ENCODE assay signal across 29 cellular contexts in the genomic region with DNA sequence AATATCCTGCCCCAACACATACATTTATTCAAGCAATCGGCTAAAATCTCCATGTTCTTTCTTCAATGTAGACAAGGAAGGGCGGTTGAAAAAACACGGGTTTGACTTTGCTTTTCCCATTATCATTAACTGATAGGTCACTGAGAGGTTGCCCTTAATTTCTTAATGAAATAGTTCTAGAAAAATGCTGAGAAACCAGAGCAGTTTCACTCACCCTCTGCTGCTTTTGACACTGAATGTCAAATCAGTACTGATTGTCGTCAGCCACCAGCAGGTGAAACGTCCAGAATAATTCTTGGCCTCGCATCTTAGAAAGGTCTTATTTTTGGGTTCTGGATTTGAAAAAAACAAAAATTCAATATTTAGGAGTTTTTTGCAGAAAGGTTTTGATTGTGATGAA. TPM values are rescaled to one million over a fixed set of nuclear protein-coding genes. Genes with fewer than 3 reads are reported as not detected.
"Had no signal": no experiment of that assay in that cellular context is flagged by ENCODE, and none has a peak within 500 bp of the region (broad histone marks: within the 10 kb centered on the region; RNA-seq: fewer than 3 reads in every experiment).

No MANE protein-coding gene starts in this region.

- H3K36me3 ChIP-seq: gastrocnemius medialis, lower lobe of right lung, ovary, sigmoid colon, transverse colon, upper lobe of right lung, uterus had no signal

- H3K27ac Mint-ChIP-seq: natural killer cell; stimulated activated effector memory CD8-positive, alpha-beta T cell treated with anti-CD3 and anti-CD28 coated beads, Interleukin-12 subunit alpha, Interleukin-12 subunit beta, amount 100 ng/mL, for 72 hours; stimulated activated naive CD8-positive, alpha-beta T cell treated with anti-CD3 and anti-CD28 coated beads, Interleukin-15, Interleukin-2, amounts not matched to agents 100 ng/mL and 50 ng/mL, for 24 hours had no signal

- H3K9me3 Mint-ChIP-seq: natural killer cell; stimulated activated effector memory CD8-positive, alpha-beta T cell treated with anti-CD3 and anti-CD28 coated beads, Interleukin-12 subunit alpha, Interleukin-12 subunit beta, amount 100 ng/mL, for 72 hours; stimulated activated naive CD8-positive, alpha-beta T cell treated with anti-CD3 and anti-CD28 coated beads, Interleukin-15, Interleukin-2, amounts not matched to agents 100 ng/mL and 50 ng/mL, for 24 hours had no signal

- ATAC-seq: esophagus mucosa; gastrocnemius medialis; left ventricle myocardium superior; lower lobe of right lung; natural killer cell; psoas muscle; right cardiac atrium; stimulated activated effector memory CD8-positive, alpha-beta T cell treated with anti-CD3 and anti-CD28 coated beads, Interleukin-12 subunit alpha, Interleukin-12 subunit beta, amount 100 ng/mL, for 72 hours; upper lobe of right lung had no signal

- H3K4me1 Mint-ChIP-seq: natural killer cell; stimulated activated effector memory CD8-positive, alpha-beta T cell treated with anti-CD3 and anti-CD28 coated beads, Interleukin-12 subunit alpha, Interleukin-12 subunit beta, amount 100 ng/mL, for 72 hours had no signal

- H3K4me3 Mint-ChIP-seq: natural killer cell; stimulated activated effector memory CD8-positive, alpha-beta T cell treated with anti-CD3 and anti-CD28 coated beads, Interleukin-12 subunit alpha, Interleukin-12 subunit beta, amount 100 ng/mL, for 72 hours; stimulated activated naive CD8-positive, alpha-beta T cell treated with anti-CD3 and anti-CD28 coated beads, Interleukin-15, Interleukin-2, amounts not matched to agents 100 ng/mL and 50 ng/mL, for 24 hours had no signal

- H3K4me3 ChIP-seq: dorsolateral prefrontal cortex, gastrocnemius medialis, lower lobe of right lung, ovary, psoas muscle, sigmoid colon, transverse colon, upper lobe of right lung, uterus had no signal

- DNase-seq: dorsolateral prefrontal cortex; effector CD4-positive, alpha-beta T cell; foreskin fibroblast; gastrocnemius medialis; head of caudate nucleus; left ventricle myocardium superior; lower lobe of right lung; natural killer cell; occipital lobe; ovary; posterior cingulate gyrus; psoas muscle; right cardiac atrium; sigmoid colon; stimulated activated CD4-positive, alpha-beta T cell treated with anti-CD3 and anti-CD28 coated beads, Interleukin-2, amount 100 ng/mL, for 24 hours; stimulated activated CD4-positive, alpha-beta T cell treated with anti-CD3 and anti-CD28 coated beads, Interleukin-4, amount 100 ng/mL, for 24 hours; transverse colon; upper lobe of right lung; uterus had no signal

- H3K27me3 ChIP-seq: ovary, sigmoid colon, transverse colon, uterus had no signal

- H3K36me3 Mint-ChIP-seq: natural killer cell; stimulated activated effector memory CD8-positive, alpha-beta T cell treated with anti-CD3 and anti-CD28 coated beads, Interleukin-12 subunit alpha, Interleukin-12 subunit beta, amount 100 ng/mL, for 72 hours had no signal

- H3K4me1 ChIP-seq: gastrocnemius medialis, lower lobe of right lung, psoas muscle, sigmoid colon, transverse colon, upper lobe of right lung, uterus had no signal

- H3K27ac ChIP-seq: dorsolateral prefrontal cortex, epithelial cell of prostate, gastrocnemius medialis, lower lobe of right lung, ovary, psoas muscle, sigmoid colon, transverse colon, upper lobe of right lung, uterus had no signal

RNA-seq across cellular contexts. Expression of gene IL12B, which starts 8.1 kb away (rescaled TPM):
- total RNA-seq: dorsolateral prefrontal cortex, gastrocnemius medialis, glomerular endothelial cell, left ventricle myocardium superior, lower lobe of right lung, mesenteric fat pad, natural killer cell, occipital lobe, ovary, psoas muscle, renal cortical epithelial cell, right cardiac atrium, sigmoid colon, skeletal muscle tissue, transverse colon, upper lobe of right lung, uterus had no signal
- polyA plus RNA-seq: keratinocyte, neural cell, ovary, psoas muscle, right cardiac atrium, sigmoid colon had no signal
